In the genomic region with DNA sequence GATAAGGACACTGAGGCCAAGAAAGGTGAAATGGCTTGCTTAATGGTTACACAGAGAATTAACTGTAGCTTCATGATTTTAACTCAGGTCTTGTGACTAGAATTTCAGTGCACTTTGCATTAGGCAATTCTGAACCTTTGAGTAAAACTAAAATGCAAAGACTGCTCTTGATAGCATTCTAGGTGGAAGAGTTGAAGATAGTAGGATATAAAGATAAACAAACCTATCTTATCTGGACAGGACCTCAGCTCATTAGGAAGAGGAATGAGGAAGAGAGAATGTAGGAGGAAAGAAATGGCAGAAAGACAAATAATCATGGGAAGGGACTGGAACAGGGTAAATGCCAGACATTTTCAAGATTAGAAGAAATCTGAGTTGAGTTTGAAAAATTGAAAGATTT, we compare ENCODE assay signal across 25 cellular contexts.
DNase-seq lines count a peak whose midpoint lies in the region; ATAC-seq and TF ChIP-seq lines count a peak whose summit lies in the region.
"Had no signal": no experiment of that assay in that cellular context is flagged by ENCODE, and none has a peak within 500 bp of the region (broad histone marks: within the 10 kb centered on the region; RNA-seq: fewer than 3 reads in every experiment).

No MANE protein-coding gene starts in this region.

- peak; percentile 58 for DNase-seq in NCI-H526 treated with DMSO at 0.1 percent for 48 hours (lab: John Stamatoyannopoulos, UW)
- no peak for DNase-seq in endothelial cell (ENCODE audit: low spot score)
- DNase-seq in mesothelial cell of epicardium (ENCODE audit: low spot score in 2 of 2, unreplicated experiment in 2 of 2) = no peak
- DNase-seq in NCI-H1105 treated with DMSO at 0.1 percent for 48 hours (lab: John Stamatoyannopoulos, UW) = no peak
- no peak for DNase-seq in stimulated activated CD4-positive, alpha-beta T cell treated with anti-CD3 and anti-CD28 coated beads, Interleukin-4, amount 100 ng/mL, for 4 hours
- no peak for DNase-seq in SK-N-DZ (ENCODE audit: low spot score)
- DNase-seq: C1 segment of cervical spinal cord; CD4-positive, alpha-beta memory T cell; COR-L47; DMS 273 treated with DMSO at 0.1 percent for 48 hours; DMS79 treated with DMSO at 0.1 percent for 48 hours; GF-D8; NCI-H1048; NCI-H1436; NCI-H187; NCI-H2081 treated with DMSO at 0.1 percent for 48 hours; NCI-H2171; NCI-H524 treated with DMSO at 0.1 percent for 48 hours; NCI-H82; NK-92 treated with Interleukin-12 subunit alpha and Interleukin-12 subunit beta, amount 100 ng/mL, for 24 hours; Right ventricle myocardium superior; RPMI8226 had no signal

- H3K36me3 Mint-ChIP-seq in endothelial cell (ENCODE audit: low read depth, unreplicated experiment) = no peaks in the 10 kb centered on the region
- no peaks in the 10 kb centered on the region for H3K36me3 Mint-ChIP-seq in mesothelial cell of epicardium
- H3K36me3 Mint-ChIP-seq: CD4-positive, alpha-beta memory T cell; IgD-negative memory B cell had no signal

- H3K9me3 Mint-ChIP-seq in endothelial cell (ENCODE audit: unreplicated experiment) (no peaks in the 10 kb centered on the region), mesothelial cell of epicardium (no peaks in the 10 kb centered on the region)
- H3K9me3 Mint-ChIP-seq: CD4-positive, alpha-beta memory T cell; IgD-negative memory B cell had no signal

- H3K27ac Mint-ChIP-seq in endothelial cell (ENCODE audit: unreplicated experiment) (peak overlapping the region; percentile 17), mesothelial cell of epicardium (peak overlapping the region; percentile 77)
- H3K27ac Mint-ChIP-seq: CD4-positive, alpha-beta memory T cell; IgD-negative memory B cell had no signal

- H3K4me1 Mint-ChIP-seq in endothelial cell (ENCODE audit: unreplicated experiment) (peaks cover 51% of the 10 kb centered on the region), mesothelial cell of epicardium (peaks cover 64% of the 10 kb centered on the region)
- H3K4me1 Mint-ChIP-seq: CD4-positive, alpha-beta memory T cell; IgD-negative memory B cell had no signal

- H3K4me3 Mint-ChIP-seq in endothelial cell (ENCODE audit: unreplicated experiment) (no peak overlapping the region), mesothelial cell of epicardium (no peak overlapping the region)
- H3K4me3 Mint-ChIP-seq: CD4-positive, alpha-beta memory T cell; IgD-negative memory B cell had no signal

- H3K27me3 Mint-ChIP-seq in endothelial cell (ENCODE audit: unreplicated experiment) = no peaks in the 10 kb centered on the region
- no peaks in the 10 kb centered on the region for H3K27me3 Mint-ChIP-seq in mesothelial cell of epicardium (ENCODE audit: low read depth)
- H3K27me3 Mint-ChIP-seq: CD4-positive, alpha-beta memory T cell had no signal

- TF ChIP-seq CTCF in endothelial cell (IDR thresholded peaks at IDR 0.05; ENCODE audit: unreplicated experiment) (no peak), mesothelial cell of epicardium (IDR thresholded peaks at IDR 0.05; ENCODE audit: unreplicated experiment) (no peak)

- no peak for ATAC-seq in GM19455 (IDR thresholded peaks at IDR 0.05; ENCODE audit: unreplicated experiment)
- ATAC-seq: HCT116 had no signal
